In the genomic region with DNA sequence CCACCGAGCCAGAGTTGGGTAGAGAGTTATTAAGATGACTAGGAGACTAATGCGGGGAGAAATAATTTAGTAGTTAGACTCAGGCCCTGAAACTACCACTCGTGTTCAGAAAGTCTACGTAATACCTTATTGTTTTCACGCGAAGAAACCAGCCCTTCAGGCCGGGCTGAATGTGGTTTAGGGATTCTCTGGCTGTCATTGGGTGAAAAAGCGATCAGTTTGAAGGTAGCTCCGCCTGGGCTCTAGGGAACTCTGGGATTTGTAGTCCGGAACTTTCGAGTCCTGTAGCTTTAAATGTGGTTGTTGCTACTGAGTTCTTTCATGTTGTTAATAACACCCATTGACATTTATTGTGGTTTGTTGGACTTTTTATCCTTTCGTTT, we compare ENCODE assay signal across 8 cellular contexts. TPM values are rescaled to one million over a fixed set of nuclear protein-coding genes. Genes with fewer than 3 reads are reported as not detected.
DNase-seq lines count a peak whose midpoint lies in the region; ATAC-seq and TF ChIP-seq lines count a peak whose summit lies in the region.

No MANE protein-coding gene starts in this region.

- H3K4me3 ChIP-seq in AG04449 (ENCODE audit: low read depth, low read length) = peak overlapping the region; percentile 57
- peak overlapping the region; percentile 52 for H3K4me3 ChIP-seq in kidney epithelial cell (ENCODE audit: low read depth, low read length)

- DNase-seq in AG04449 (ENCODE audit: low read depth, low spot score) = peak; percentile 81
- DNase-seq in NCI-H2227 treated with DMSO at 0.1 percent for 48 hours (lab: John Stamatoyannopoulos, UW) = peak; percentile 98
- peak; percentile 65 for DNase-seq in WTC11 (ENCODE audit: low spot score)
- DNase-seq in chondrocyte (ENCODE audit: low spot score) = no peak
- peak; percentile 80 for DNase-seq in kidney epithelial cell (ENCODE audit: low read depth)
- peak; percentile 62 to 67 for DNase-seq in stimulated activated CD4-positive, alpha-beta T cell treated with anti-CD3 and anti-CD28 coated beads, Interleukin-15, amount 100 ng/mL, for 48 hours (ENCODE audit: low read depth in 2 of 2)

- H3K27me3 ChIP-seq in kidney epithelial cell (ENCODE audit: control insufficient read depth, insufficient read depth, low read length) = no peaks in the 10 kb centered on the region

- POLR2A ChIA-PET in AG04449 (lab: Yijun Ruan, JAX) = interaction anchor here (1.1 to 1.3 kb wide), 2 partner anchors 12 to 99 kb away, joined by 4 to 9 read pairs; partner anchors contain the start of gene PPP2R5E
- POLR2A ChIA-PET in WTC11 (lab: Charles Lee) = interaction anchor here (0.7 to 1.5 kb wide), 4 partner anchors 8 to 493 kb away, joined by 3 to 11 read pairs (median 3); partner anchors contain the start of gene PPP2R5E

- no peaks in the 10 kb centered on the region; the same call in 1 of the 2 replicates for H3K27me3 Mint-ChIP-seq in WTC11 (ENCODE audit: low read depth)
- no peaks in the 10 kb centered on the region for H3K27me3 Mint-ChIP-seq in chondrocyte (ENCODE audit: low read depth)

- H3K36me3 ChIP-seq in kidney epithelial cell (ENCODE audit: control insufficient read depth, insufficient read depth, low read length) = no peaks in the 10 kb centered on the region

- H3K4me3 Mint-ChIP-seq in WTC11 (peak overlapping the region; percentile 78), chondrocyte (ENCODE audit: unreplicated experiment) (peak overlapping the region; percentile 97)

- H3K4me1 Mint-ChIP-seq in WTC11 (peaks cover 11% of the 10 kb centered on the region), chondrocyte (ENCODE audit: low read depth) (peaks cover 13% of the 10 kb centered on the region)

- TF ChIP-seq CTCF in AG04449 (IDR thresholded peaks at IDR 0.05; ENCODE audit: insufficient read depth, low read length, missing control alignments) (no peak), WTC11 (IDR thresholded peaks at IDR 0.05) (no peak), chondrocyte (IDR thresholded peaks at IDR 0.05) (no peak), kidney epithelial cell (IDR thresholded peaks at IDR 0.05; ENCODE audit: insufficient read depth, low read length, poor library complexity, severe bottlenecking) (no peak)

- H3K36me3 Mint-ChIP-seq in WTC11 (peaks cover 21% of the 10 kb centered on the region), chondrocyte (ENCODE audit: low read depth) (no peaks in the 10 kb centered on the region)

- CTCF ChIA-PET in AG04449 (lab: Yijun Ruan, JAX) = interaction anchor here (0.8 to 2.5 kb wide), 9 partner anchors 8 to 661 kb away, joined by 3 to 10 read pairs (median 6); no protein-coding TSS in a partner anchor
- CTCF ChIA-PET in WTC11 (lab: Charles Lee) = interaction anchor here (0.6 to 1.5 kb wide), 7 partner anchors 83 to 662 kb away, joined by 3 to 12 read pairs (median 5); partner anchors contain the start of gene PPP2R5E

- ATAC-seq in GM18907 (IDR thresholded peaks at IDR 0.05; ENCODE audit: unreplicated experiment) = peak; percentile 68
- peak; percentile 66 for ATAC-seq in HG03175 (IDR thresholded peaks at IDR 0.05; ENCODE audit: unreplicated experiment)
- peak; percentile 66 for ATAC-seq in WTC11

- H3K9me3 Mint-ChIP-seq in WTC11 (peaks cover 5% of the 10 kb centered on the region; the same call in 1 of the 2 replicates), chondrocyte (ENCODE audit: low read depth) (no peaks in the 10 kb centered on the region)

- H3K27ac Mint-ChIP-seq in WTC11 (peak overlapping the region; percentile 97), chondrocyte (ENCODE audit: unreplicated experiment) (peak overlapping the region; percentile 96)

TF ChIP-seq in WTC11, 78 proteins besides CTCF, POLR2A, EP300 and RAD21:
- TF ChIP-seq TEAD1 (CRISPR knock-in tag; IDR thresholded peaks at IDR 0.05) = 0 out of 2 replicates have a peak, but pooled peaks have one; percentile 25
- TF ChIP-seq GTF2I (CRISPR knock-in tag; conservative IDR thresholded peaks at IDR 0.05) = no peak

RNA-seq across cellular contexts. Expression of gene WDR89, which starts 0.5 kb away (rescaled TPM):
- total RNA-seq in WTC11 (2021) (27.2 to 28.9 TPM (median 27.5 TPM) in 3 replicates), chondrocyte (10.6 to 11.7 TPM (median 10.8 TPM) in 3 replicates), kidney epithelial cell (12.2 and 13.6 TPM in 2 replicates)
